16 cellular contexts compared by ENCODE assay signal in genomic region chr3:109897734-109898133, GRCh38.
DNase-seq lines count a peak whose midpoint lies in the region; ATAC-seq, FAIRE-seq and TF ChIP-seq lines count a peak whose summit lies in the region.
"Had no signal": no experiment of that assay in that cellular context is flagged by ENCODE, and none has a peak within 500 bp of the region (broad histone marks: within the 10 kb centered on the region; RNA-seq: fewer than 3 reads in every experiment).

No MANE protein-coding gene starts in this region.

- no peaks in the 10 kb centered on the region for H3K79me2 ChIP-seq in GM23248 (ENCODE audit: insufficient read depth)

- peaks cover 0 to 4% of the 10 kb centered on the region in 2 donors for H3K9me3 Mint-ChIP-seq in natural killer cell
- H3K9me3 Mint-ChIP-seq: CD4-positive, alpha-beta T cell had no signal

- no peaks in the 10 kb centered on the region for H3K9me3 ChIP-seq in GM23248 (ENCODE audit: low read depth)
- H3K9me3 ChIP-seq: Caco-2 had no signal

- no peaks in the 10 kb centered on the region for H3K4me1 ChIP-seq in GM23248 (ENCODE audit: insufficient read depth)

- no peaks in the 10 kb centered on the region for H4K20me1 ChIP-seq in GM23248 (ENCODE audit: insufficient read depth)

- H3K36me3 ChIP-seq in GM23248 (ENCODE audit: low read depth) (no peaks in the 10 kb centered on the region), bronchial epithelial cell (ENCODE audit: control insufficient read depth, insufficient read depth, low read length) (no peaks in the 10 kb centered on the region)

- no peaks in the 10 kb centered on the region for H3F3A ChIP-seq in GM23248 (ENCODE audit: insufficient read depth)

- H3K4me3 Mint-ChIP-seq in natural killer cell = no peak overlapping the region
- H3K4me3 Mint-ChIP-seq: CD4-positive, alpha-beta T cell had no signal

- DNase-seq in GM23248 (peak; percentile 23), bronchial epithelial cell (ENCODE audit: low read depth) (peak; percentile 18), fibroblast of pulmonary artery (ENCODE audit: low read depth) (peak; percentile 30), renal cortical epithelial cell (ENCODE audit: low read depth) (peak; percentile 12), natural killer cell (no peak), GDM1 (lab: John Stamatoyannopoulos, UW) (no peak)
- no peak for DNase-seq in effector CD4-positive, alpha-beta T cell
- DNase-seq: AML-193; Caco-2; CD4-positive, alpha-beta T cell; GOT3; H7 had no signal

- H3K27me3 ChIP-seq in GM23248 (replicated peaks; ENCODE audit: insufficient read depth) (no peaks in the 10 kb centered on the region), bronchial epithelial cell (ENCODE audit: control insufficient read depth, insufficient read depth, low read length) (no peaks in the 10 kb centered on the region)

- H3K27ac ChIP-seq in GM23248 = no peak overlapping the region
- H3K27ac ChIP-seq: C4-2B had no signal

- no peak overlapping the region for H2AFZ ChIP-seq in GM23248

- H3K4me1 Mint-ChIP-seq in natural killer cell = peaks cover 0 to 6% of the 10 kb centered on the region in 2 donors

- no peak overlapping the region for H3K9ac ChIP-seq in GM23248

- in situ Hi-C loops in GM23248 (cut with MboI) = no loop called here

- H3K27ac Mint-ChIP-seq in natural killer cell = no peak overlapping the region
- H3K27ac Mint-ChIP-seq: CD4-positive, alpha-beta T cell had no signal

- FAIRE-seq in bronchial epithelial cell (lab: Jason Lieb, UNC) = no peak
- FAIRE-seq: D721Med, G401.6, HepG2 had no signal

- H3K4me3 ChIP-seq in GM23248 (no peak overlapping the region), bronchial epithelial cell (ENCODE audit: low read depth, low read length) (no peak overlapping the region), fibroblast of pulmonary artery (replicated peaks; ENCODE audit: low read depth, low read length) (no peak overlapping the region)

- whole genome bisulfite sequencing in GM23248 (ENCODE audit: low coverage in 1 of 2, low lambda C conversion rate in 2 of 2, missing lambda C conversion rate in 2 of 2), 2 experiments = 86 to 87% methylated on average over 1 of the region's 1 CpG

- intact Hi-C loops in natural killer cell (cut with micrococcal nuclease) = no loop called here

- H3K9me2 ChIP-seq in GM23248 (ENCODE audit: insufficient read depth) = no peaks in the 10 kb centered on the region

- TF ChIP-seq CTCF in bronchial epithelial cell (IDR thresholded peaks at IDR 0.05; ENCODE audit: insufficient read depth, low read length, severe bottlenecking) = no peak
- no peak for TF ChIP-seq CTCF in fibroblast of pulmonary artery (IDR thresholded peaks at IDR 0.05; ENCODE audit: low read length, missing control alignments)
- no peak for TF ChIP-seq CTCF in natural killer cell (IDR thresholded peaks at IDR 0.05)

- H3K36me3 Mint-ChIP-seq in natural killer cell = no peaks in the 10 kb centered on the region

- no peak overlapping the region for H3K4me2 ChIP-seq in GM23248 (ENCODE audit: unreplicated experiment)

- no peak for ATAC-seq in natural killer cell
- ATAC-seq: HepG2 had no signal

- H3K27me3 Mint-ChIP-seq in natural killer cell (ENCODE audit: low read depth in 2 of 2) = peaks cover 0 to 4% of the 10 kb centered on the region in 2 donors
- H3K27me3 Mint-ChIP-seq: CD4-positive, alpha-beta T cell had no signal

Comparison
In these comparisons a context has a peak if more than half of its experiments do, and no peak if none do; other contexts are left out.
1. DNase-seq: peak in GM23248 (single experiment), bronchial epithelial cell (single experiment), fibroblast of pulmonary artery (single experiment) and renal cortical epithelial cell (single experiment); none in natural killer cell (single experiment), GDM1 (single experiment) and effector CD4-positive, alpha-beta T cell (single experiment).